In the genomic region with DNA sequence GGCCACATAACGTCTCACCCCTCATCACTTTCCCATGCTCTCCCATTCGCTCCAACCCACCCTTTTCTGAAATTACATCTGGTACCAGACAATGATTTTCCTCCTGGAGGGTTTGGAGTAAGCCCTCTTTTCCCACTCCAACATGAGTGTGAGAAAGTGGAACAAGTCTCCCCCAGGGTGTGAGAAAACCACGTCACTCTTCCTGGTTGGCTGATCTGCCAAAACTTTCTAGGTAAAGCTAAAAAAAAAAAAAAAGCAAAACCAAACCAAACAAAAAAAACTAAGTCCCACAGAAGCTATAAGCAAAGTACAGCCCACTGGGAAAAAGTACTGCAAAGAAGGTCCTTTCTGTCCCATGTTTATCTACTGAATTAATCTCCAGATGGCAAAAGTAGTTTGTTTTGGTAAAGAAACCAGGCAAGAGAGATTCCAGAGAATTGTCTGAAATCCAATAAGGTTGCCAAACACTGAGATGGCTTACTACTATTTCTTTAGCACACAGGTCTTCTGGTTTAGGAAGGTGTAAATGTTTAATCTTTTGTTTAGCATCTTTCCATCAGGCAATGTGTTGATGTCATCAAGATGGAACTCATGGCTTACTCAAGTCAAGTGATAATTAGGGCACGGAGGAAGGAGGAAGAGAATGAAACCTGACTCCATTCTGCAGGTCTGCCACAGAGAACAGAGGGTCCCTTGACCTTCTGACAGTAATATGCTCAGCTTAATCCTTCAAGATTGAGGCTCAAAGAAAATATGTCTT, we compare ENCODE assay signal across 2 cellular contexts.
TF ChIP-seq lines count a peak whose summit lies in the region.

No MANE protein-coding gene starts in this region.

TF ChIP-seq in A549, 52 proteins besides CTCF, POLR2A, EP300 and RAD21 (continued from another document):
- TF ChIP-seq GATA3 (IDR thresholded peaks at IDR 0.05; ENCODE audit: borderline replicate concordance) (no peak), JUN (IDR thresholded peaks at IDR 0.05) (no peak), SREBF2 (IDR thresholded peaks at IDR 0.05) (no peak), NPAS2 (CRISPR knock-in tag; IDR thresholded peaks at IDR 0.05; ENCODE audit: borderline replicate concordance) (no peak), KDM5A (IDR thresholded peaks at IDR 0.05) (no peak), ZC3H11A (IDR thresholded peaks at IDR 0.05) (no peak), TFCP2L1 (CRISPR knock-in tag; IDR thresholded peaks at IDR 0.05) (no peak), MAZ (IDR thresholded peaks at IDR 0.05; ENCODE audit: borderline replicate concordance, low read depth, low read length) (no peak), TP53 (CRISPR knock-in tag; IDR thresholded peaks at IDR 0.05) (no peak), RCOR1 (IDR thresholded peaks at IDR 0.05; ENCODE audit: low read depth, low read length) (no peak), ESRRA (IDR thresholded peaks at IDR 0.05; ENCODE audit: borderline replicate concordance, low read length) (no peak)

TF ChIP-seq in GM23338, 12 proteins besides CTCF, POLR2A, EP300 and RAD21:
- TF ChIP-seq, protein P1, sequence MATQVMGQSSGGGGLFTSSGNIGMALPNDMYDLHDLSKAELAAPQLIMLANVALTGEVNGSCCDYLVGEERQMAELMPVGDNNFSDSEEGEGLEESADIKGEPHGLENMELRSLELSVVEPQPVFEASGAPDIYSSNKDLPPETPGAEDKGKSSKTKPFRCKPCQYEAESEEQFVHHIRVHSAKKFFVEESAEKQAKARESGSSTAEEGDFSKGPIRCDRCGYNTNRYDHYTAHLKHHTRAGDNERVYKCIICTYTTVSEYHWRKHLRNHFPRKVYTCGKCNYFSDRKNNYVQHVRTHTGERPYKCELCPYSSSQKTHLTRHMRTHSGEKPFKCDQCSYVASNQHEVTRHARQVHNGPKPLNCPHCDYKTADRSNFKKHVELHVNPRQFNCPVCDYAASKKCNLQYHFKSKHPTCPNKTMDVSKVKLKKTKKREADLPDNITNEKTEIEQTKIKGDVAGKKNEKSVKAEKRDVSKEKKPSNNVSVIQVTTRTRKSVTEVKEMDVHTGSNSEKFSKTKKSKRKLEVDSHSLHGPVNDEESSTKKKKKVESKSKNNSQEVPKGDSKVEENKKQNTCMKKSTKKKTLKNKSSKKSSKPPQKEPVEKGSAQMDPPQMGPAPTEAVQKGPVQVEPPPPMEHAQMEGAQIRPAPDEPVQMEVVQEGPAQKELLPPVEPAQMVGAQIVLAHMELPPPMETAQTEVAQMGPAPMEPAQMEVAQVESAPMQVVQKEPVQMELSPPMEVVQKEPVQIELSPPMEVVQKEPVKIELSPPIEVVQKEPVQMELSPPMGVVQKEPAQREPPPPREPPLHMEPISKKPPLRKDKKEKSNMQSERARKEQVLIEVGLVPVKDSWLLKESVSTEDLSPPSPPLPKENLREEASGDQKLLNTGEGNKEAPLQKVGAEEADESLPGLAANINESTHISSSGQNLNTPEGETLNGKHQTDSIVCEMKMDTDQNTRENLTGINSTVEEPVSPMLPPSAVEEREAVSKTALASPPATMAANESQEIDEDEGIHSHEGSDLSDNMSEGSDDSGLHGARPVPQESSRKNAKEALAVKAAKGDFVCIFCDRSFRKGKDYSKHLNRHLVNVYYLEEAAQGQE (IDR thresholded peaks at IDR 0.05; ENCODE audit: unreplicated experiment): no peak
- no peak for TF ChIP-seq EZH2 (IDR thresholded peaks at IDR 0.05; ENCODE audit: low read depth, unreplicated experiment)
- TF ChIP-seq ZNF114 (CRISPR knock-in tag; IDR thresholded peaks at IDR 0.05): no peak
- TF ChIP-seq CREB1 (CRISPR knock-in tag; IDR thresholded peaks at IDR 0.05; ENCODE audit: low read depth): no peak
- no peak for TF ChIP-seq ZNF331 (CRISPR knock-in tag; IDR thresholded peaks at IDR 0.05; ENCODE audit: low read depth)
- TF ChIP-seq, protein P2, sequence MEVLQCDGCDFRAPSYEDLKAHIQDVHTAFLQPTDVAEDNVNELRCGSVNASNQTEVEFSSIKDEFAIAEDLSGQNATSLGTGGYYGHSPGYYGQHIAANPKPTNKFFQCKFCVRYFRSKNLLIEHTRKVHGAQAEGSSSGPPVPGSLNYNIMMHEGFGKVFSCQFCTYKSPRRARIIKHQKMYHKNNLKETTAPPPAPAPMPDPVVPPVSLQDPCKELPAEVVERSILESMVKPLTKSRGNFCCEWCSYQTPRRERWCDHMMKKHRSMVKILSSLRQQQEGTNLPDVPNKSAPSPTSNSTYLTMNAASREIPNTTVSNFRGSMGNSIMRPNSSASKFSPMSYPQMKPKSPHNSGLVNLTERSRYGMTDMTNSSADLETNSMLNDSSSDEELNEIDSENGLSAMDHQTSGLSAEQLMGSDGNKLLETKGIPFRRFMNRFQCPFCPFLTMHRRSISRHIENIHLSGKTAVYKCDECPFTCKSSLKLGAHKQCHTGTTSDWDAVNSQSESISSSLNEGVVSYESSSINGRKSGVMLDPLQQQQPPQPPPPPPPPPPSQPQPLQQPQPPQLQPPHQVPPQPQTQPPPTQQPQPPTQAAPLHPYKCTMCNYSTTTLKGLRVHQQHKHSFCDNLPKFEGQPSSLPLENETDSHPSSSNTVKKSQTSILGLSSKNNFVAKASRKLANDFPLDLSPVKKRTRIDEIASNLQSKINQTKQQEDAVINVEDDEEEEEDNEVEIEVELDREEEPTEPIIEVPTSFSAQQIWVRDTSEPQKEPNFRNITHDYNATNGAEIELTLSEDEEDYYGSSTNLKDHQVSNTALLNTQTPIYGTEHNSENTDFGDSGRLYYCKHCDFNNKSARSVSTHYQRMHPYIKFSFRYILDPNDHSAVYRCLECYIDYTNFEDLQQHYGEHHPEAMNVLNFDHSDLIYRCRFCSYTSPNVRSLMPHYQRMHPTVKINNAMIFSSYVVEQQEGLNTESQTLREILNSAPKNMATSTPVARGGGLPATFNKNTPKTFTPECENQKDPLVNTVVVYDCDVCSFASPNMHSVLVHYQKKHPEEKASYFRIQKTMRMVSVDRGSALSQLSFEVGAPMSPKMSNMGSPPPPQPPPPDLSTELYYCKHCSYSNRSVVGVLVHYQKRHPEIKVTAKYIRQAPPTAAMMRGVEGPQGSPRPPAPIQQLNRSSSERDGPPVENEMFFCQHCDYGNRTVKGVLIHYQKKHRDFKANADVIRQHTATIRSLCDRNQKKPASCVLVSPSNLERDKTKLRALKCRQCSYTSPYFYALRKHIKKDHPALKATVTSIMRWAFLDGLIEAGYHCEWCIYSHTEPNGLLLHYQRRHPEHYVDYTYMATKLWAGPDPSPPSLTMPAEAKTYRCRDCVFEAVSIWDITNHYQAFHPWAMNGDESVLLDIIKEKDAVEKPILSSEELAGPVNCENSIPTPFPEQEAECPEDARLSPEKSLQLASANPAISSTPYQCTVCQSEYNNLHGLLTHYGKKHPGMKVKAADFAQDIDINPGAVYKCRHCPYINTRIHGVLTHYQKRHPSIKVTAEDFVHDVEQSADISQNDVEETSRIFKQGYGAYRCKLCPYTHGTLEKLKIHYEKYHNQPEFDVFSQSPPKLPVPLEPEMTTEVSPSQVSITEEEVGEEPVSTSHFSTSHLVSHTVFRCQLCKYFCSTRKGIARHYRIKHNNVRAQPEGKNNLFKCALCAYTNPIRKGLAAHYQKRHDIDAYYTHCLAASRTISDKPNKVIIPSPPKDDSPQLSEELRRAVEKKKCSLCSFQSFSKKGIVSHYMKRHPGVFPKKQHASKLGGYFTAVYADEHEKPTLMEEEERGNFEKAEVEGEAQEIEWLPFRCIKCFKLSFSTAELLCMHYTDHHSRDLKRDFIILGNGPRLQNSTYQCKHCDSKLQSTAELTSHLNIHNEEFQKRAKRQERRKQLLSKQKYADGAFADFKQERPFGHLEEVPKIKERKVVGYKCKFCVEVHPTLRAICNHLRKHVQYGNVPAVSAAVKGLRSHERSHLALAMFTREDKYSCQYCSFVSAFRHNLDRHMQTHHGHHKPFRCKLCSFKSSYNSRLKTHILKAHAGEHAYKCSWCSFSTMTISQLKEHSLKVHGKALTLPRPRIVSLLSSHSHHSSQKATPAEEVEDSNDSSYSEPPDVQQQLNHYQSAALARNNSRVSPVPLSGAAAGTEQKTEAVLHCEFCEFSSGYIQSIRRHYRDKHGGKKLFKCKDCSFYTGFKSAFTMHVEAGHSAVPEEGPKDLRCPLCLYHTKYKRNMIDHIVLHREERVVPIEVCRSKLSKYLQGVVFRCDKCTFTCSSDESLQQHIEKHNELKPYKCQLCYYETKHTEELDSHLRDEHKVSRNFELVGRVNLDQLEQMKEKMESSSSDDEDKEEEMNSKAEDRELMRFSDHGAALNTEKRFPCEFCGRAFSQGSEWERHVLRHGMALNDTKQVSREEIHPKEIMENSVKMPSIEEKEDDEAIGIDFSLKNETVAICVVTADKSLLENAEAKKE (CRISPR knock-in tag; IDR thresholded peaks at IDR 0.05): no peak
- TF ChIP-seq POLR2AphosphoS5 (IDR thresholded peaks at IDR 0.05; ENCODE audit: low read depth): no peak
- TF ChIP-seq JUNB (IDR thresholded peaks at IDR 0.05; ENCODE audit: unreplicated experiment): no peak
